In genomic region chr3:49276475-49277356, GRCh38 we compare ENCODE assay signal across 8 cellular contexts. TPM values are rescaled to one million over a fixed set of nuclear protein-coding genes. Genes with fewer than 3 reads are reported as not detected.
DNase-seq lines count a peak whose midpoint lies in the region; ATAC-seq and TF ChIP-seq lines count a peak whose summit lies in the region.

C3orf62 (minus strand) TSS chr3:49277232; CDS start chr3:49276872, 360 bp downstream.

- no peaks in the 10 kb centered on the region for H3K9me3 ChIP-seq in tibial artery

- intact Hi-C loops in left cardiac atrium (cut with DNase I) (loop anchor here (5.0 kb wide), 1 partner anchor 104 kb away; the partner anchor contains the start of gene KLHDC8B (in 2 of the 2)), posterior cingulate gyrus (cut with DNase I) (no loop called here), tibial artery (cut with DNase I; ENCODE audit: low total_unique reads) (loop anchor here (5.0 kb wide), 1 partner anchor 104 kb away; the partner anchor contains the start of gene KLHDC8B)

- peak; percentile 46 for DNase-seq in D341Med (ENCODE audit: low spot score)
- DNase-seq in HFFc6: peak; percentile 67
- DNase-seq in T-cell: peak; percentile 17 to 78 (median 58)
- peak; percentile 95 for DNase-seq in left cardiac atrium
- DNase-seq in posterior cingulate gyrus: peak; percentile 72 to 97 (median 83)
- peak; percentile 89 to 96 for DNase-seq in tibial artery

- TF ChIP-seq CTCF in HFFc6 (IDR thresholded peaks at IDR 0.05): no peak
- no peak for TF ChIP-seq CTCF in tibial artery (IDR thresholded peaks at IDR 0.05)

- H3K4me3 Mint-ChIP-seq in HFFc6: peak within 1 kb of the TSS; percentile 81
- H3K4me3 Mint-ChIP-seq in T-cell: peak within 1 kb of the TSS; percentile 76 to 86 (median 83)

- ATAC-seq in T-cell (replicated peaks in 1 of 4): peak; percentile 88 to 95 (median 92)
- ATAC-seq in left cardiac atrium: peak; percentile 96 to 97
- ATAC-seq in GM19452 (IDR thresholded peaks at IDR 0.05; ENCODE audit: unreplicated experiment): no peak

- H3K27me3 Mint-ChIP-seq in HFFc6 (ENCODE audit: insufficient read depth): no peaks in the 10 kb centered on the region; the same call in 1 of the 2 replicates
- H3K27me3 Mint-ChIP-seq in T-cell: no peaks in the 10 kb centered on the region

- H3K4me3 ChIP-seq in tibial artery: peak within 1 kb of the TSS; percentile 54 to 55

- H3K9me3 Mint-ChIP-seq in HFFc6 (no peaks in the 10 kb centered on the region), T-cell (no peaks in the 10 kb centered on the region)

- 3 to 4% (median 3%) methylated on average over 47 to 48 of the region's 48 CpGs for WGBS in adipose tissue, 3 donors

- no peaks in the 10 kb centered on the region for H3K27me3 ChIP-seq in tibial artery

- peaks cover 36% of the 10 kb centered on the region for H3K36me3 Mint-ChIP-seq in HFFc6 (ENCODE audit: low read depth)
- H3K36me3 Mint-ChIP-seq in T-cell: peaks cover 13% of the 10 kb centered on the region

- CTCF ChIA-PET in T-cell (lab: Charles Lee): no interaction called here

- H3K4me1 Mint-ChIP-seq in HFFc6 (ENCODE audit: low read depth) (peaks cover 32% of the 10 kb centered on the region), T-cell (peaks cover 19 to 24% (median 23%) of the 10 kb centered on the region in 3 donors)

- H3K4me1 ChIP-seq in tibial artery: peaks cover 0 to 21% (median 11%) of the 10 kb centered on the region in 4 donors

- POLR2A ChIA-PET in T-cell (lab: Charles Lee): interaction anchor here in 1 of 2 donors (0.6 kb wide), 1 partner anchor 106 kb away, joined by 7 read pairs; no protein-coding TSS in a partner anchor

- H3K27ac ChIP-seq in adipose tissue (ENCODE audit: low read depth, low read length) (peak within 1 kb of the TSS; percentile 57), tibial artery (peak within 1 kb of the TSS; percentile 90 to 96)

- H3K27ac Mint-ChIP-seq in HFFc6 (peak within 1 kb of the TSS; percentile 89), T-cell (peak within 1 kb of the TSS; percentile 91 to 95)

- peaks cover 7 to 24% (median 21%) of the 10 kb centered on the region in 3 donors for H3K36me3 ChIP-seq in tibial artery

RNA-seq across cellular contexts. Expression of gene C3orf62, which starts in this region (rescaled TPM):
- 1 to 10 TPM; 2.4 to 3.5 (median 2.9) TPM for total RNA-seq in HFFc6 (2021; fragmentation: NEBNext Ultra II Directional; extraction: Animal tissue kit (Norgen Biotek cat#: 25700))
- 10 to 100 TPM in 3 of 5 donors, 1 to 10 TPM in 2; 8.5 to 12.8 (median 10.9) TPM for total RNA-seq in T-cell
- polyA plus RNA-seq in adipose tissue: 1 to 10 TPM; 1.9 to 4.2 (median 3.9) TPM
- 1 to 10 TPM; 3.2 to 3.4 TPM for total RNA-seq in left cardiac atrium
